Comparison of ENCODE assay signal across 22 cellular contexts in the genomic region with DNA sequence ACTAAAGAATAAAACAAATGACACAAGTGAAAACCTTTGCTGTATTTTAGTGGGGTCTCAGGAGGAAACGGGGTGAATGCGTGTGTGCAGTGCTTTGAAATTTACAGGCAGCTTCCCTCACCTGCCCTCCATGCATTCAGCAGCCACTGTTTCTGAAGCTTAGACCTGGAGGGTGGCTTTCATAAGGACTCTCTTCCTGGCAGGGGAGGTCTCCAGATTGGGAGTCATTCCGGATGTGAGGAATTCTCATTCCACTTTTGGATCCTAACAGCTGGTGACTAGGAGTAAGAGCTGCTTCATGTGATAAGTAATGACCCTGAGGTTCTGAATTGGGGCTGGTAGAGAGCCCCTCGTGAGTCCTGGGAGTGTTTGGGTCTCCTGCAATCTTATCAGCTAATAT.
"Had no signal": no experiment of that assay in that cellular context is flagged by ENCODE, and none has a peak within 500 bp of the region (broad histone marks: within the 10 kb centered on the region; RNA-seq: fewer than 3 reads in every experiment).

No MANE protein-coding gene starts in this region.

- H3K9me3 ChIP-seq: SK-N-SH had no signal

- H3K27ac ChIP-seq: RWPE1 had no signal

- DNase-seq: KBM-7, MV-4-11, NCI-H1048, NCI-H1105, NCI-H1417, NCI-H1436 treated with DMSO at 0.1 percent for 48 hours, NCI-H1694, NCI-H187 treated with DMSO at 0.1 percent for 48 hours, NCI-H2029 treated with DMSO at 0.1 percent for 48 hours, NCI-H2171, NCI-H226, NCI-H446, NCI-H510A, NCI-H524 treated with DMSO at 0.1 percent for 48 hours, NCI-H69, NCI-H774, PC-3, SHP77, SK-N-SH, SW 1271 had no signal

- ATAC-seq: Panc1, PC-3 had no signal
